ENCODE assay signal across 20 cellular contexts in genomic region chr1:55381983-55382382, GRCh38.
"Had no signal": no experiment of that assay in that cellular context is flagged by ENCODE, and none has a peak within 500 bp of the region (broad histone marks: within the 10 kb centered on the region; RNA-seq: fewer than 3 reads in every experiment).

No MANE protein-coding gene starts in this region.

- DNase-seq: cerebellar nuclear complex; colonic mucosa; cortex of kidney; effector CD8-positive, alpha-beta T cell; effector memory CD8-positive, alpha-beta T cell; foreskin keratinocyte; heart left ventricle; hippocampal formation; left cardiac atrium; left lung; left ventricle myocardium superior; lower lobe of right lung; mesendoderm; midbrain; naive thymus-derived CD4-positive, alpha-beta T cell had no signal

- H3K4me3 Mint-ChIP-seq: dendritic cell treated with granulocyte-macrophage colony-stimulating factor and Interleukin-4, amounts not matched to agents 40 ng/mL and 50 ng/mL, for 4 days; effector memory CD8-positive, alpha-beta T cell; naive thymus-derived CD4-positive, alpha-beta T cell had no signal

- H3K4me3 ChIP-seq: colonic mucosa, gastroesophageal sphincter, heart left ventricle, left lung, lower lobe of right lung had no signal

- H3K27ac ChIP-seq: colonic mucosa, foreskin keratinocyte, left lung, lower lobe of right lung had no signal

- H3K27ac Mint-ChIP-seq: dendritic cell treated with granulocyte-macrophage colony-stimulating factor and Interleukin-4, amounts not matched to agents 40 ng/mL and 50 ng/mL, for 4 days; effector memory CD8-positive, alpha-beta T cell; naive thymus-derived CD4-positive, alpha-beta T cell had no signal

- H3K36me3 Mint-ChIP-seq: naive thymus-derived CD4-positive, alpha-beta T cell had no signal

- H3K9me3 ChIP-seq: colonic mucosa, gastroesophageal sphincter, heart left ventricle, left lung, lower lobe of right lung had no signal

- H3K9me3 Mint-ChIP-seq: dendritic cell treated with granulocyte-macrophage colony-stimulating factor and Interleukin-4, amounts not matched to agents 40 ng/mL and 50 ng/mL, for 4 days; effector memory CD8-positive, alpha-beta T cell had no signal

- H3K27me3 ChIP-seq: colonic mucosa, foreskin keratinocyte, gastroesophageal sphincter, heart left ventricle, left lung had no signal

- H3K36me3 ChIP-seq: colonic mucosa, gastroesophageal sphincter, heart left ventricle, left lung, lower lobe of right lung had no signal

- FAIRE-seq: frontal cortex, islet of Langerhans, keratinocyte had no signal

- H3K4me1 ChIP-seq: colonic mucosa, foreskin keratinocyte, heart left ventricle, left lung had no signal

- ATAC-seq: effector memory CD8-positive, alpha-beta T cell; foreskin keratinocyte; gastroesophageal sphincter; left cardiac atrium; naive thymus-derived CD4-positive, alpha-beta T cell had no signal
